5 cellular contexts compared by ENCODE assay signal in the genomic region with DNA sequence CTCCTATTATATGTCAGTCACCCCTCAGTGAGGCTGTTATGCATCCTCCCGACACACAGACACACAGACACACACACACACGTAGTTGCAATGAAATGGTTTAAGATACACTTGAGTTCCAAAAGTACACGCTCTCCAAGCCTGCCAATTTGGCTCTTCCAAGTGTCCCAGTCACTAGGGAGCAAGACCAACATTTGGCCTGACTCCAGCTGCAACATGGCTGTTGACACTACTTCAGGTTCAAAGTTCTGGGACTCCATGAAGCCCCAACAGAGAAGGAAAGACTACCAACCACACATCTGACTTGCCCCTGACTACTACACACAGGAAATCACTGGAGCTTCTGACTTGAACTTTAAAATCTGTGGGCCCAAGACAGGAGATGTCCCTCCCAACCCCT.
"Had no signal": no experiment of that assay in that cellular context is flagged by ENCODE, and none has a peak within 500 bp of the region (broad histone marks: within the 10 kb centered on the region; RNA-seq: fewer than 3 reads in every experiment).

No MANE protein-coding gene starts in this region.

- H3K27ac Mint-ChIP-seq: IgD-negative memory B cell had no signal

- H3K27ac ChIP-seq: HL-60 had no signal

- FAIRE-seq: K562 had no signal

- H3K4me3 ChIP-seq: K562 had no signal

- ATAC-seq: K562 had no signal

- DNase-seq: IMR-90, KBM-7 had no signal

- H3K4me3 Mint-ChIP-seq: IgD-negative memory B cell had no signal

- H3K4me1 Mint-ChIP-seq: IgD-negative memory B cell had no signal

- H3K36me3 Mint-ChIP-seq: IgD-negative memory B cell had no signal
